In genomic region chr9:120874226-120874839, GRCh38 we compare ENCODE assay signal across 1 cellular context.
TF ChIP-seq lines count a peak whose summit lies in the region.

No MANE protein-coding gene starts in this region.

TF ChIP-seq in SK-N-SH, 30 proteins besides CTCF, POLR2A, EP300 and RAD21 (continued from another document):
- no peak for TF ChIP-seq REST (IDR thresholded peaks at IDR 0.05; ENCODE audit: low read depth, low read length)
- no peak for TF ChIP-seq FOXM1 (IDR thresholded peaks at IDR 0.05; ENCODE audit: low read depth)
- TF ChIP-seq SIN3A (IDR thresholded peaks at IDR 0.05; ENCODE audit: borderline replicate concordance, low read depth, low read length), result no peak
- TF ChIP-seq JUND (IDR thresholded peaks at IDR 0.05), result no peak
- TF ChIP-seq USF1 (IDR thresholded peaks at IDR 0.05; ENCODE audit: borderline replicate concordance, low read depth), result no peak
- TF ChIP-seq FOSL2 (IDR thresholded peaks at IDR 0.05; ENCODE audit: borderline replicate concordance, low read depth), result no peak
- no peak for TF ChIP-seq MAX (IDR thresholded peaks at IDR 0.05; ENCODE audit: low read depth)
- TF ChIP-seq NRF1 (IDR thresholded peaks at IDR 0.05; ENCODE audit: low read depth, low read length), result no peak
- TF ChIP-seq TAF1 (IDR thresholded peaks at IDR 0.05; ENCODE audit: borderline replicate concordance, low read depth, low read length), result no peak
- TF ChIP-seq FOXJ3 (CRISPR knock-in tag; IDR thresholded peaks at IDR 0.05), result no peak
- no peak for TF ChIP-seq PBX3 (IDR thresholded peaks at IDR 0.05)
